ENCODE assay signal across 1 cellular context in the genomic region with DNA sequence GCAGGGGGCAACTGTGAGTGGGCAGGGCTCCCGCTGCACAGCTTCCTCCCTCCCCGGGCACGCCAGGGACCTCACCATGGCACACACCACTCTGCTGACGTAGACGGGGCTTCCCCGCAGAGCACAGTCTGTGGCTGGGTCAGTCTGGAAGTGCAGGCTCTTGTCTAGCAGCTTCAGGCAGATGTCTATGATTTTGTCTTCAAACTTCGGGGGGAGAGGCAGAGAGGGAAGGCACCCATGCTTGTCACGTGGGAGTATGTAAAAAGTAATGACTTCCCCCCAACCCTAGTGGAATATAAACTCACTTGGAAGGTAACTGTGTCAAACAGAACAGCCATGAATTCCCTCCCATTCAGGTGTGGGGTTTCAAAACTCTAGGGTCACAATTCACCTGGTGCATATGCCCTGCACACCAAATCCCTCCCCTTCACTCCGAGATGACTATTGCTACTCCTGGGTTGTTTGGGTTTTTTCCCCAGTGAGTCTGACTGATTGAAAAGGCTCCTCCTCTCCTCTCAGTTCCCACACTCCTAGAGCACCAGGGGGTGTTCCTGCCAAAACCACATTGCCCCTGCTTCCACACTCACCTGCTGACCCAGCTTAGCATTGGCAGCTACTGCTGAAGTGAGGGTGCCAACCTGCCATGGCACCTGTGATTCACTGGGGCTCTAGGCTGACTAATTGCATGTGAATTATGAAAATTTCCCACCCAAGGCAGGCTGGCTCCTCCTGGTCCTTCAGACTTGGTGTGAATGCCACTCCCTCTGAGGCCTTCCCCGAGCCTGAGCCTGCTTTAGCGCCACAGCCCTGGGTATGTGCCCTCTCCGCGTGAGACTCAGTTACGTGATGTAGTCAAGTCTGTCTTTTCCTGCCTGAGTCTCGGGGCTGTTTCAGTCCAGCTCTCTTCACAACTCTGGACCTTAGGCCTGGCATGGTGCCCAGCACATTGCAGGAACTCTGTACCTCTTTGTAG.
TF ChIP-seq lines count a peak whose summit lies in the region.

No MANE protein-coding gene starts in this region.

TF ChIP-seq in IMR-90, 13 proteins besides CTCF, POLR2A, EP300 and RAD21:
- TF ChIP-seq, protein P1, sequence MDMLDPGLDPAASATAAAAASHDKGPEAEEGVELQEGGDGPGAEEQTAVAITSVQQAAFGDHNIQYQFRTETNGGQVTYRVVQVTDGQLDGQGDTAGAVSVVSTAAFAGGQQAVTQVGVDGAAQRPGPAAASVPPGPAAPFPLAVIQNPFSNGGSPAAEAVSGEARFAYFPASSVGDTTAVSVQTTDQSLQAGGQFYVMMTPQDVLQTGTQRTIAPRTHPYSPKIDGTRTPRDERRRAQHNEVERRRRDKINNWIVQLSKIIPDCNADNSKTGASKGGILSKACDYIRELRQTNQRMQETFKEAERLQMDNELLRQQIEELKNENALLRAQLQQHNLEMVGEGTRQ (IDR thresholded peaks at IDR 0.05; ENCODE audit: low read depth, low read length), result no peak
- TF ChIP-seq NFE2L2 (IDR thresholded peaks at IDR 0.05; ENCODE audit: low read depth, low read length), result no peak
- no peak for TF ChIP-seq CEBPB (IDR thresholded peaks at IDR 0.05; ENCODE audit: low read depth, low read length)
- no peak for TF ChIP-seq SMC3 (IDR thresholded peaks at IDR 0.05; ENCODE audit: low read depth, low read length)
- TF ChIP-seq, protein P2, sequence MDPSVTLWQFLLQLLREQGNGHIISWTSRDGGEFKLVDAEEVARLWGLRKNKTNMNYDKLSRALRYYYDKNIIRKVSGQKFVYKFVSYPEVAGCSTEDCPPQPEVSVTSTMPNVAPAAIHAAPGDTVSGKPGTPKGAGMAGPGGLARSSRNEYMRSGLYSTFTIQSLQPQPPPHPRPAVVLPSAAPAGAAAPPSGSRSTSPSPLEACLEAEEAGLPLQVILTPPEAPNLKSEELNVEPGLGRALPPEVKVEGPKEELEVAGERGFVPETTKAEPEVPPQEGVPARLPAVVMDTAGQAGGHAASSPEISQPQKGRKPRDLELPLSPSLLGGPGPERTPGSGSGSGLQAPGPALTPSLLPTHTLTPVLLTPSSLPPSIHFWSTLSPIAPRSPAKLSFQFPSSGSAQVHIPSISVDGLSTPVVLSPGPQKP (IDR thresholded peaks at IDR 0.05; ENCODE audit: borderline replicate concordance, low read depth, low read length), result no peak
- TF ChIP-seq RFX5 (IDR thresholded peaks at IDR 0.05; ENCODE audit: low read depth, low read length), result no peak
- TF ChIP-seq MAFK (IDR thresholded peaks at IDR 0.05; ENCODE audit: low read depth, low read length), result no peak
- TF ChIP-seq BHLHE40 (IDR thresholded peaks at IDR 0.05; ENCODE audit: low read depth, low read length), result no peak
- TF ChIP-seq MXI1 (IDR thresholded peaks at IDR 0.05; ENCODE audit: borderline replicate concordance, low read depth, low read length), result no peak
- TF ChIP-seq RCOR1 (IDR thresholded peaks at IDR 0.05; ENCODE audit: insufficient replicate concordance, low read length), result no peak
- no peak for TF ChIP-seq FOS (IDR thresholded peaks at IDR 0.05; ENCODE audit: low read depth, low read length)
- TF ChIP-seq CHD1 (IDR thresholded peaks at IDR 0.05; ENCODE audit: low read depth, low read length), result no peak
- no peak for TF ChIP-seq MAZ (IDR thresholded peaks at IDR 0.05; ENCODE audit: borderline replicate concordance, low read depth, low read length)
